25 cellular contexts compared by ENCODE assay signal in the genomic region with DNA sequence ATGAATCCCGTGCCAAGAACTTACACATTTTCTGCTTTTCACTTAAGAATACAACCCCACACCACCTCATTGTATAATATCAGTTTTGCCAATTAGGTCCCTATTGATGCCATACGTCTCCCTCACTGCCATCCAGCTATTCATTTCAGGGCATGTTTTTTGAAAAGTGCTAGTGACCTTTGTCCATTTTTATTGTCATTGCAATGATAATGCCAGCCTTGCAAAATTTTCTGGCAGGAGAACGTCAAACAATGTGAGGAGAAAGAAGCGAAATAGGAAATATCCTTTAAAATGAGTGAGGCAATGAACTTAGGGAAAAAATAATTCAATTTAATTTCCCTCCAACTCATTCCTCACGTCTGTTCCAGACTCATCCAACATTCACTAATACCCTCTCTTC.
"Had no signal": no experiment of that assay in that cellular context is flagged by ENCODE, and none has a peak within 500 bp of the region (broad histone marks: within the 10 kb centered on the region; RNA-seq: fewer than 3 reads in every experiment).

No MANE protein-coding gene starts in this region.

- ATAC-seq: activated CD4-positive, CD25-positive, alpha-beta regulatory T cell treated with anti-CD3 and anti-CD28 coated beads, Interleukin-2, amount 50 U/mL, for 24 hours; activated CD8-positive, alpha-beta T cell treated with anti-CD3 and anti-CD28 coated beads for 36 hours; activated T-cell treated with anti-CD3 and anti-CD28 coated beads, Interleukin-2, amount 50 U/mL, for 72 hours; Panc1; SK-N-SH treated with all-trans-retinoic acid at 6 μM for 48 hours had no signal

- H3K4me1 ChIP-seq: SJSA1 had no signal

- H3K27ac Mint-ChIP-seq: activated CD8-positive, alpha-beta T cell treated with anti-CD3 and anti-CD28 coated beads for 36 hours; activated naive CD4-positive, alpha-beta T cell treated with anti-CD3 and anti-CD28 coated beads, Interleukin-2, amount 50 U/mL, for 24 hours; activated T-cell treated with anti-CD3 and anti-CD28 coated beads, Interleukin-2, amount 50 U/mL, for 72 hours had no signal

- H3K27me3 ChIP-seq: brain microvascular endothelial cell, cardiac muscle cell, SJSA1 had no signal

- H3K4me3 ChIP-seq: cardiac muscle cell, SJSA1 had no signal

- H3K36me3 ChIP-seq: brain microvascular endothelial cell, cardiac muscle cell had no signal

- H3K9me3 ChIP-seq: SJSA1 had no signal

- H3K27ac ChIP-seq: brain microvascular endothelial cell, cardiac muscle cell, SJSA1 had no signal

- DNase-seq: activated CD4-positive, alpha-beta T cell treated with anti-CD3 and anti-CD28 coated beads for 4 hours; activated CD8-positive, alpha-beta memory T cell treated with anti-CD3 and anti-CD28 coated beads, Interleukin-2, amount 50 U/mL, for 4 hours; activated CD8-positive, alpha-beta T cell treated with anti-CD3 and anti-CD28 coated beads for 36 hours; activated T-cell treated with anti-CD3 and anti-CD28 coated beads, Interleukin-2, amount 50 U/mL, for 72 hours; brain microvascular endothelial cell; KG1; NCI-H1048; NCI-H1417; NCI-H1930; NCI-H2107; NCI-H2171 treated with DMSO at 0.1 percent for 48 hours; NCI-H226; NCI-H526 treated with DMSO at 0.1 percent for 48 hours; NCI-H82; OCI-M1; RPMI8226; SHP77; SW 1271 had no signal

- FAIRE-seq: astrocyte had no signal

- H3K4me3 Mint-ChIP-seq: activated CD8-positive, alpha-beta T cell treated with anti-CD3 and anti-CD28 coated beads for 36 hours; activated naive CD4-positive, alpha-beta T cell treated with anti-CD3 and anti-CD28 coated beads, Interleukin-2, amount 50 U/mL, for 24 hours; activated T-cell treated with anti-CD3 and anti-CD28 coated beads, Interleukin-2, amount 50 U/mL, for 72 hours had no signal

- H3K27me3 Mint-ChIP-seq: activated CD8-positive, alpha-beta T cell treated with anti-CD3 and anti-CD28 coated beads for 36 hours; activated naive CD4-positive, alpha-beta T cell treated with anti-CD3 and anti-CD28 coated beads, Interleukin-2, amount 50 U/mL, for 24 hours had no signal
